Comparison of ENCODE assay signal across 22 cellular contexts in genomic region chr12:109968801-109969200, GRCh38.
"Had no signal": no experiment of that assay in that cellular context is flagged by ENCODE, and none has a peak within 500 bp of the region (broad histone marks: within the 10 kb centered on the region; RNA-seq: fewer than 3 reads in every experiment).

No MANE protein-coding gene starts in this region.

- H3K27ac ChIP-seq: breast epithelium, esophagus muscularis mucosa, heart right ventricle, lower lobe of right lung, thoracic aorta, uterus had no signal

- H3K9me3 Mint-ChIP-seq: activated B cell treated with CpG ODN at 0.5 μM for 24 hours; activated naive CD8-positive, alpha-beta T cell treated with anti-CD3 and anti-CD28 coated beads, Interleukin-2, amount 50 U/mL, for 24 hours; dendritic cell treated with granulocyte-macrophage colony-stimulating factor and Interleukin-4, amounts not matched to agents 40 ng/mL and 50 ng/mL, for 4 days; natural killer cell treated with Interleukin-12 subunit alpha and Interleukin-12 subunit beta and Interleukin-15 and Interleukin-18, amount 100 ng/mL, for 72 hours; type B pancreatic cell had no signal

- H3K36me3 ChIP-seq: breast epithelium, uterus had no signal

- H3K27me3 Mint-ChIP-seq: activated B cell treated with CpG ODN at 0.5 μM for 24 hours; activated naive CD8-positive, alpha-beta T cell treated with anti-CD3 and anti-CD28 coated beads, Interleukin-2, amount 50 U/mL, for 24 hours; dendritic cell treated with granulocyte-macrophage colony-stimulating factor and Interleukin-4, amounts not matched to agents 40 ng/mL and 50 ng/mL, for 4 days; natural killer cell treated with Interleukin-12 subunit alpha and Interleukin-12 subunit beta and Interleukin-15 and Interleukin-18, amount 100 ng/mL, for 72 hours; type B pancreatic cell had no signal

- H3K27ac Mint-ChIP-seq: activated B cell treated with CpG ODN at 0.5 μM for 24 hours; dendritic cell treated with granulocyte-macrophage colony-stimulating factor and Interleukin-4, amounts not matched to agents 40 ng/mL and 50 ng/mL, for 4 days; type B pancreatic cell had no signal

- H3K4me3 Mint-ChIP-seq: activated B cell treated with CpG ODN at 0.5 μM for 24 hours; activated naive CD8-positive, alpha-beta T cell treated with anti-CD3 and anti-CD28 coated beads, Interleukin-2, amount 50 U/mL, for 24 hours; dendritic cell treated with granulocyte-macrophage colony-stimulating factor and Interleukin-4, amounts not matched to agents 40 ng/mL and 50 ng/mL, for 4 days; type B pancreatic cell had no signal

- H3K4me1 ChIP-seq: breast epithelium, esophagus muscularis mucosa, uterus had no signal

- DNase-seq: activated B cell treated with CpG ODN at 0.5 μM for 24 hours; activated CD4-positive, alpha-beta T cell treated with anti-CD3 and anti-CD28 coated beads, Interleukin-2, amount 50 U/mL, for 1 hour; activated gamma-delta T cell; activated naive CD4-positive, alpha-beta T cell treated with anti-CD3 and anti-CD28 coated beads, Interleukin-2, amount 50 U/mL, for 16 hours; activated naive CD8-positive, alpha-beta T cell treated with anti-CD3 and anti-CD28 coated beads, Interleukin-2, amount 50 U/mL, for 24 hours; amygdala; foreskin melanocyte; heart right ventricle; lower lobe of right lung; mesendoderm; mucosa of descending colon; posterior cingulate gyrus; right cardiac atrium; spleen; stimulated activated naive CD8-positive, alpha-beta T cell treated with anti-CD3 and anti-CD28 coated beads, Interleukin-15, Interleukin-2, amounts not matched to agents 100 U/mL and 50 U/mL, for 24 hours; uterus had no signal

- H3K27me3 ChIP-seq: breast epithelium, esophagus muscularis mucosa, heart right ventricle, spleen, uterus had no signal

- H3K4me3 ChIP-seq: breast epithelium, esophagus muscularis mucosa, heart right ventricle, lower lobe of right lung, mucosa of descending colon, spleen, thoracic aorta, uterus had no signal

- ATAC-seq: heart right ventricle, lower lobe of right lung, mucosa of descending colon, right cardiac atrium had no signal

- H3K9me3 ChIP-seq: breast epithelium, esophagus muscularis mucosa, heart right ventricle, lower lobe of right lung, mucosa of descending colon, spleen, thoracic aorta, uterus had no signal
